ENCODE assay signal across 13 cellular contexts in genomic region chr22:45187891-45188290, GRCh38.
"Had no signal": no experiment of that assay in that cellular context is flagged by ENCODE, and none has a peak within 500 bp of the region (broad histone marks: within the 10 kb centered on the region; RNA-seq: fewer than 3 reads in every experiment).

No MANE protein-coding gene starts in this region.

- H3K9ac ChIP-seq: neural progenitor cell had no signal

- H2AFZ ChIP-seq: neural progenitor cell had no signal

- H3K4me1 ChIP-seq: foreskin keratinocyte, sigmoid colon had no signal

- H3K27ac Mint-ChIP-seq: activated CD4-positive, alpha-beta memory T cell treated with anti-CD3 and anti-CD28 coated beads, Interleukin-2, amount 10 ng/mL, durations not matched to agents 7 days and 5 days; activated naive CD8-positive, alpha-beta T cell treated with anti-CD3 and anti-CD28 coated beads for 36 hours; neural progenitor cell had no signal

- H3K9me3 Mint-ChIP-seq: activated CD4-positive, alpha-beta memory T cell treated with anti-CD3 and anti-CD28 coated beads, Interleukin-2, amount 10 ng/mL, durations not matched to agents 7 days and 5 days; activated naive CD8-positive, alpha-beta T cell treated with anti-CD3 and anti-CD28 coated beads for 36 hours; central memory CD8-positive, alpha-beta T cell; neural progenitor cell had no signal

- H3K4me3 ChIP-seq: coronary artery, neural progenitor cell, ovary, sigmoid colon, spleen, stomach, thoracic aorta had no signal

- H3K4me3 Mint-ChIP-seq: activated CD4-positive, alpha-beta memory T cell treated with anti-CD3 and anti-CD28 coated beads, Interleukin-2, amount 10 ng/mL, durations not matched to agents 7 days and 5 days; activated naive CD8-positive, alpha-beta T cell treated with anti-CD3 and anti-CD28 coated beads for 36 hours; central memory CD8-positive, alpha-beta T cell; neural progenitor cell had no signal

- H3K27ac ChIP-seq: brain microvascular endothelial cell, coronary artery, foreskin keratinocyte, neural progenitor cell, ovary, sigmoid colon, spleen, stomach, thoracic aorta had no signal

- H3K4me2 ChIP-seq: neural progenitor cell had no signal

- DNase-seq: activated CD4-positive, alpha-beta memory T cell treated with anti-CD3 and anti-CD28 coated beads, Interleukin-2, amount 10 ng/mL, durations not matched to agents 7 days and 5 days; activated naive CD8-positive, alpha-beta T cell treated with anti-CD3 and anti-CD28 coated beads for 36 hours; brain microvascular endothelial cell; effector CD4-positive, alpha-beta T cell; foreskin keratinocyte; ovary; sigmoid colon; stomach had no signal

- H3K27me3 ChIP-seq: brain microvascular endothelial cell, foreskin keratinocyte, neural progenitor cell, ovary, sigmoid colon, spleen, stomach had no signal

- H3K9me3 ChIP-seq: ovary, sigmoid colon, spleen, stomach, thoracic aorta had no signal

- H3K27me3 Mint-ChIP-seq: activated CD4-positive, alpha-beta memory T cell treated with anti-CD3 and anti-CD28 coated beads, Interleukin-2, amount 10 ng/mL, durations not matched to agents 7 days and 5 days; activated naive CD8-positive, alpha-beta T cell treated with anti-CD3 and anti-CD28 coated beads for 36 hours; central memory CD8-positive, alpha-beta T cell had no signal

- H3K36me3 ChIP-seq: neural progenitor cell, ovary had no signal
